ENCODE assay signal across 8 cellular contexts in genomic region chr1:86616871-86617270, GRCh38.
A peak's percentile ranks its signal among the peaks of the same experiment; 100 is the strongest.
DNase-seq lines count a peak whose midpoint lies in the region; ATAC-seq, FAIRE-seq and TF ChIP-seq lines count a peak whose summit lies in the region.

No MANE protein-coding gene starts in this region.

- H3K9ac ChIP-seq in HepG2 (ENCODE audit: insufficient read depth, low read depth, low read length) = no peak overlapping the region

- no peaks in the 10 kb centered on the region for H3K79me2 ChIP-seq in HepG2 (ENCODE audit: insufficient read depth, low read length)

- TF ChIP-seq EP300 in HepG2 (IDR thresholded peaks at IDR 0.05; ENCODE audit: low read depth in 2 of 2, low read length in 2 of 2) (no peak), HepG2 (CRISPR knock-in tag; IDR thresholded peaks at IDR 0.05; ENCODE audit: borderline replicate concordance) (no peak)

- no peak for TF ChIP-seq POLR2A in HepG2 (IDR thresholded peaks at IDR 0.05; ENCODE audit: insufficient read depth in 1 of 2, low read depth in 2 of 2, low read length in 2 of 2)

- POLR2A ChIA-PET in HepG2 (lab: Yijun Ruan, JAX) = no interaction called here

- in situ Hi-C loops in HepG2 (cut with HindIII; ENCODE audit: extremely low pct_ligation_motif_present, low pct_unique_long_range_greater_than_20kb) = no loop called here

- peaks cover 6% of the 10 kb centered on the region for H3K4me1 ChIP-seq in foreskin keratinocyte
- H3K4me1 ChIP-seq in HepG2 (ENCODE audit: insufficient read depth, low read length) = no peaks in the 10 kb centered on the region
- no peaks in the 10 kb centered on the region for H3K4me1 ChIP-seq in SJCRH30

- intact Hi-C loops in HepG2 (cut with micrococcal nuclease; ENCODE audit: unreplicated experiment) = no loop called here

- FAIRE-seq in HepG2 (lab: Jason Lieb, UNC) = no peak

- H3K36me3 ChIP-seq in HepG2 (replicated peaks in 1 of 2; ENCODE audit: control insufficient read depth in 1 of 2, insufficient read depth in 2 of 2, low read length in 2 of 2) (no peaks in the 10 kb centered on the region), SJCRH30 (no peaks in the 10 kb centered on the region)

- 23% methylated on average over 1 of the region's 1 CpG for WGBS in HepG2 (ENCODE audit: low lambda C conversion rate)

- H3K4me3 ChIP-seq in HepG2 (replicated peaks in 1 of 3; ENCODE audit: insufficient read depth in 1 of 3, low read depth in 2 of 3, low read length in 3 of 3) (no peak overlapping the region), SJCRH30 (no peak overlapping the region)

- H2AFZ ChIP-seq in HepG2 (ENCODE audit: low read length) = no peak overlapping the region

- no peak for TF ChIP-seq RAD21 in HepG2 (CRISPR knock-in tag; IDR thresholded peaks at IDR 0.05)

- H3K27me3 ChIP-seq in foreskin keratinocyte (no peaks in the 10 kb centered on the region), HepG2 (ENCODE audit: control insufficient read depth in 1 of 2, insufficient read depth in 2 of 2, low read length in 2 of 2) (no peaks in the 10 kb centered on the region), SJCRH30 (0 out of 2 replicates have a peak, but pooled peaks cover 3% of the 10 kb centered on the region)

- CTCF ChIA-PET in HepG2 (lab: Yijun Ruan, JAX; ENCODE audit: low intra/inter-chr PET ratio, low total read pairs) = no interaction called here

- H3K27ac ChIP-seq in foreskin keratinocyte (peak overlapping the region; percentile 16), HepG2 (ENCODE audit: extremely low read length, insufficient read depth, low read length) (no peak overlapping the region), SJCRH30 (no peak overlapping the region)

- DNase-seq in HT-29 (ENCODE audit: low spot score) (peak; percentile 92), foreskin keratinocyte (peak in 1 of 2 donors; percentile 59), HepG2 (ENCODE audit: low spot score) (no peak), NCI-H446 treated with DMSO at 0.1 percent for 48 hours (lab: John Stamatoyannopoulos, UW) (no peak), SJCRH30 (no peak)
- no peak for DNase-seq in stimulated activated CD4-positive, alpha-beta T cell treated with anti-CD3 and anti-CD28 coated beads, Interleukin-2, amount 100 ng/mL, for 48 hours

- H4K20me1 ChIP-seq in HepG2 (ENCODE audit: insufficient read depth, low read length) = no peaks in the 10 kb centered on the region

- ATAC-seq in GM18499 (IDR thresholded peaks at IDR 0.05; ENCODE audit: insufficient read depth, unreplicated experiment) (peak; percentile 100), GM21717 (IDR thresholded peaks at IDR 0.05; ENCODE audit: unreplicated experiment) (peak; percentile 99), foreskin keratinocyte (peak; percentile 73), HepG2 (no peak)

- H3K9me3 ChIP-seq in HepG2 (ENCODE audit: low read length) = peaks cover 11% of the 10 kb centered on the region; the same call in 1 of the 2 replicates
- peaks cover 2% of the 10 kb centered on the region; the same call in 1 of the 2 replicates for H3K9me3 ChIP-seq in SJCRH30 (replicated peaks)

- no peak overlapping the region for H3K4me2 ChIP-seq in HepG2 (ENCODE audit: low read depth, low read length)

- TF ChIP-seq CTCF in foreskin keratinocyte (conservative IDR thresholded peaks at IDR 0.05) (no peak), HepG2 (CRISPR knock-in tag; IDR thresholded peaks at IDR 0.05) (no peak)

- BruUV-seq in HepG2 (replicated peaks; lab: Mats Ljungman, UMichigan) = no TSS peak

TF ChIP-seq in HepG2, 621 proteins besides CTCF, POLR2A, EP300 and RAD21:
- TF ChIP-seq ZBTB43 (CRISPR knock-in tag; conservative IDR thresholded peaks at IDR 0.05) (no peak), ZBTB39 (CRISPR knock-in tag; IDR thresholded peaks at IDR 0.05) (no peak), HMG20A (CRISPR knock-in tag; IDR thresholded peaks at IDR 0.05; ENCODE audit: borderline replicate concordance) (no peak), MATR3 (CRISPR knock-in tag; IDR thresholded peaks at IDR 0.05) (no peak), ZNF766 (CRISPR knock-in tag; IDR thresholded peaks at IDR 0.05; ENCODE audit: borderline replicate concordance) (no peak), ZNF317 (CRISPR knock-in tag; IDR thresholded peaks at IDR 0.05) (no peak), ZFAT (CRISPR knock-in tag; conservative IDR thresholded peaks at IDR 0.05) (no peak), ZNF34 (CRISPR knock-in tag; IDR thresholded peaks at IDR 0.05; ENCODE audit: borderline replicate concordance) (no peak), YEATS2 (CRISPR knock-in tag; IDR thresholded peaks at IDR 0.05; ENCODE audit: borderline replicate concordance) (no peak), RFX5 (IDR thresholded peaks at IDR 0.05; ENCODE audit: low read depth, low read length) (no peak), MAF1 (CRISPR knock-in tag; IDR thresholded peaks at IDR 0.05; ENCODE audit: borderline replicate concordance) (no peak), ZNF333 (CRISPR knock-in tag; IDR thresholded peaks at IDR 0.05; ENCODE audit: borderline replicate concordance) (no peak), ZNF224 (CRISPR knock-in tag; IDR thresholded peaks at IDR 0.05) (no peak), PHF8 (CRISPR knock-in tag; IDR thresholded peaks at IDR 0.05) (no peak), ETV5 (CRISPR knock-in tag; IDR thresholded peaks at IDR 0.05; ENCODE audit: borderline replicate concordance) (no peak), ZNF276 (CRISPR knock-in tag; IDR thresholded peaks at IDR 0.05; ENCODE audit: low read depth) (no peak)
TF ChIP-seq in HepG2: peak in this region for 0.
